In the genomic region with DNA sequence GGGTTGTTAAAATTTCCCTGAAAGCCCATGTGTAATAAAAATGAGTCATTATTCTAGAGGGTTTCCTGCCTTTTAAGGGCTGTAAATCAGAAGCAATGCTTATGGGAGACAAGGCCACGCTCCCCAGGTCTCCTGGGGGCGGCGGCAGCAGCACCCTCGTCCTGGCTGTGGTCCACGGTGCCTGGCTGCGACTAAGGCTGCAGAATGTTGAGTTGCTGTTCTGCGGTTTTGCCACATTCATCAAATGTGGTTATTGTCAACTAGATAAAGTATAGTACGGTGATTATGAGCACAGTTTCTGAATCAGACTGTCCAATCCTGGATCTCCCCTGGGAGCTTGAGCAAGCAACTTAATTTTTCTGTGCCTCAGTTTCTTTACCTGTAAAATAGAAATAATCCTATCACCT, we compare ENCODE assay signal across 8 cellular contexts. TPM values are rescaled to one million over a fixed set of nuclear protein-coding genes. Genes with fewer than 3 reads are reported as not detected.
DNase-seq lines count a peak whose midpoint lies in the region; ATAC-seq lines count a peak whose summit lies in the region.

No MANE protein-coding gene starts in this region.

- peaks cover 4 to 22% of the 10 kb centered on the region in 2 donors for H3K36me3 Mint-ChIP-seq in activated naive CD4-positive, alpha-beta T cell treated with anti-CD3 and anti-CD28 coated beads, Interleukin-2, amount 50 U/mL, for 72 hours

- DNase-seq in ACHN (peak; percentile 74), H4 (ENCODE audit: low spot score) (peak; percentile 83), T follicular helper cell (ENCODE audit: low read depth) (peak; percentile 34), NCI-H510A (lab: John Stamatoyannopoulos, UW) (no peak), NCI-H146 (lab: John Stamatoyannopoulos, UW) (no peak)
- DNase-seq in activated naive CD4-positive, alpha-beta T cell treated with anti-CD3 and anti-CD28 coated beads, Interleukin-2, amount 50 U/mL, for 72 hours (ENCODE audit: low spot score in 2 of 2), result peak; percentile 75 to 78
- peak in 2 of 3 experiments; percentile 64 to 68 for DNase-seq in stimulated activated CD4-positive, alpha-beta T cell treated with anti-CD3 and anti-CD28 coated beads, TNF-alpha, amount 100 ng/mL, for 4 hours (ENCODE audit: low read depth in 3 of 3)

- H3K27ac Mint-ChIP-seq in activated naive CD4-positive, alpha-beta T cell treated with anti-CD3 and anti-CD28 coated beads, Interleukin-2, amount 50 U/mL, for 72 hours, result peak overlapping the region; percentile 88 to 92

- in situ Hi-C loops in ACHN (cut with HindIII; ENCODE audit: low pct_ligation_motif_present, low pct_unique_long_range_greater_than_20kb, low sequenced_read_pairs), result no loop called here

- no peaks in the 10 kb centered on the region for H3K9me3 Mint-ChIP-seq in activated naive CD4-positive, alpha-beta T cell treated with anti-CD3 and anti-CD28 coated beads, Interleukin-2, amount 50 U/mL, for 72 hours

- peak; percentile 58 for ATAC-seq in activated naive CD4-positive, alpha-beta T cell treated with anti-CD3 and anti-CD28 coated beads, Interleukin-2, amount 50 U/mL, for 72 hours
- no peak for ATAC-seq in HG03135 (IDR thresholded peaks at IDR 0.05; ENCODE audit: unreplicated experiment)

RNA-seq across cellular contexts. Expression of a gene that starts 11.9 kb away (rescaled TPM):
- 110 and 129 TPM in 2 replicates for total RNA-seq in H4 (2014; rRNA removed; shearing (Covaris generic))
- 100 to 1,000 TPM in 1 of 2 donors, 10 to 100 TPM in 1; 63.3 to 219 TPM for total RNA-seq in activated naive CD4-positive, alpha-beta T cell treated with anti-CD3 and anti-CD28 coated beads, Interleukin-2, amount 50 U/mL, for 72 hours

Comparison
In these comparisons a context has a peak if more than half of its experiments do, and no peak if none do; other contexts are left out.
1. DNase-seq: peak in ACHN (single experiment), H4 (single experiment), T follicular helper cell (single experiment), activated naive CD4-positive, alpha-beta T cell treated with anti-CD3 and anti-CD28 coated beads, Interleukin-2, amount 50 U/mL, for 72 hours (2 of 2) and stimulated activated CD4-positive, alpha-beta T cell treated with anti-CD3 and anti-CD28 coated beads, TNF-alpha, amount 100 ng/mL, for 4 hours (2 of 3); none in NCI-H510A (single experiment) and NCI-H146 (single experiment).